Comparison of ENCODE assay signal across 8 cellular contexts in genomic region chr1:236502972-236503639, GRCh38. TPM values are rescaled to one million over a fixed set of nuclear protein-coding genes. Genes with fewer than 3 reads are reported as not detected.
DNase-seq lines count a peak whose midpoint lies in the region; ATAC-seq, FAIRE-seq and TF ChIP-seq lines count a peak whose summit lies in the region.

No MANE protein-coding gene starts in this region.

- TF ChIP-seq POLR2A in H1 (IDR thresholded peaks at IDR 0.05; ENCODE audit: control extremely low read depth in 1 of 2, low read depth in 2 of 2, low read length in 2 of 2), result peak in 1 of 2 experiments; percentile 65; a peak in 2 of 3 replicates

- peak overlapping the region; percentile 55 for H3K9ac ChIP-seq in GM23248
- H3K9ac ChIP-seq in SK-N-MC (ENCODE audit: insufficient read length), result peak overlapping the region; percentile 27
- peak overlapping the region in 3 of 4 experiments; percentile 2 to 37 (median 26); a peak in 3 of 7 replicates for H3K9ac ChIP-seq in H1 (replicated peaks in 1 of 4; ENCODE audit: extremely low read depth in 1 of 4, low read depth in 3 of 4, low read length in 3 of 4)

- 21 to 23% methylated on average over 14 to 15 of the region's 15 CpGs for WGBS in GM23248 (ENCODE audit: low coverage in 1 of 2, low lambda C conversion rate in 2 of 2, missing lambda C conversion rate in 2 of 2), 2 experiments
- 21% methylated on average over 14 of the region's 15 CpGs; no CpG with 5 or more reads in 1 of the 2 experiments for WGBS in H1 (ENCODE audit: extremely low coverage in 1 of 2, insufficient coverage in 1 of 2, insufficient read length in 1 of 2, insufficient replicate concordance in 2 of 2, low coverage in 1 of 2, low lambda C conversion rate in 2 of 2, missing lambda C conversion rate in 1 of 2), 2 experiments

- H2BK15ac ChIP-seq in H1 (ENCODE audit: low read length), result no peak overlapping the region

- H3K36me3 ChIP-seq in GM23248 (ENCODE audit: low read depth), result no peaks in the 10 kb centered on the region
- no peaks in the 10 kb centered on the region for H3K36me3 ChIP-seq in SK-N-MC (ENCODE audit: insufficient read depth, low read length)
- no peaks in the 10 kb centered on the region for H3K36me3 ChIP-seq in H1 (ENCODE audit: control insufficient read depth in 2 of 4, insufficient read depth in 4 of 4, low read length in 3 of 4)
- H3K36me3 ChIP-seq in tibial artery, result no peaks in the 10 kb centered on the region

- peak overlapping the region; percentile 73; the same call in 1 of the 2 replicates for H2BK5ac ChIP-seq in H1 (ENCODE audit: low read depth, low read length)

- H3K9me3 Mint-ChIP-seq in memory B cell, result no peaks in the 10 kb centered on the region

- H4K91ac ChIP-seq in H1 (replicated peaks; ENCODE audit: insufficient read length, low read length), result no peak overlapping the region

- H3K27me3 Mint-ChIP-seq in memory B cell, result peaks cover 4% of the 10 kb centered on the region

- peaks cover 6% of the 10 kb centered on the region for H3K4me1 Mint-ChIP-seq in memory B cell

- peak overlapping the region; percentile 42 for H3K27ac Mint-ChIP-seq in memory B cell

- H3K23me2 ChIP-seq in H1 (ENCODE audit: low read depth, low read length), result no peaks in the 10 kb centered on the region; the same call in 1 of the 2 replicates

- H3F3A ChIP-seq in GM23248 (ENCODE audit: insufficient read depth), result peaks cover 5% of the 10 kb centered on the region

- H3K9me3 ChIP-seq in GM23248 (ENCODE audit: low read depth), result no peaks in the 10 kb centered on the region
- no peaks in the 10 kb centered on the region for H3K9me3 ChIP-seq in SK-N-MC (ENCODE audit: low read depth, low read length)
- H3K9me3 ChIP-seq in H1 (ENCODE audit: insufficient read depth in 2 of 2, low read depth in 1 of 2, low read length in 1 of 2), result no peaks in the 10 kb centered on the region
- H3K9me3 ChIP-seq in tibial artery, result no peaks in the 10 kb centered on the region

- CTCF ChIA-PET in H1 (lab: Charles Lee; ENCODE audit: partially characterized antibody), result interaction anchor here (0.6 to 2.1 kb wide), 7 partner anchors 8 to 436 kb away, joined by 3 to 7 read pairs (median 4); no protein-coding TSS in a partner anchor

- H3K4me3 Mint-ChIP-seq in memory B cell, result peak overlapping the region; percentile 38

- H3K4me3 ChIP-seq in AG09309 (ENCODE audit: control insufficient read depth, low read depth, low read length), result peak overlapping the region; percentile 12; the same call in 1 of the 2 replicates
- H3K4me3 ChIP-seq in GM23248, result peak overlapping the region; percentile 62
- peak overlapping the region; percentile 32; the same call in 1 of the 2 replicates for H3K4me3 ChIP-seq in SK-N-MC
- H3K4me3 ChIP-seq in H1 (ENCODE audit: extremely low read depth in 1 of 4, insufficient read depth in 2 of 4, low read depth in 3 of 4, low read length in 4 of 4), result peak overlapping the region in 3 of 4 experiments; percentile 17 to 52 (median 34); a peak in 6 of 8 replicates
- H3K4me3 ChIP-seq in tibial artery, result peak overlapping the region; percentile 37

- DNase-seq in AG09309 (ENCODE audit: low read depth), result no peak
- DNase-seq in GM23248, result peak; percentile 82
- no peak for DNase-seq in SK-N-MC (ENCODE audit: low read depth, low spot score)
- DNase-seq in H1 (ENCODE audit: low read depth in 1 of 2, low spot score in 2 of 2), result peak; percentile 34 to 76
- no peak for DNase-seq in memory B cell (ENCODE audit: low spot score in 2 of 2)
- peak in 1 of 2 donors; percentile 52 for DNase-seq in tibial artery
- no peak for DNase-seq in NCI-H446 (lab: John Stamatoyannopoulos, UW)
- no peak for DNase-seq in NCI-H2196 treated with DMSO at 0.1 percent for 48 hours (lab: John Stamatoyannopoulos, UW; ENCODE audit: unreplicated experiment)

- no peaks in the 10 kb centered on the region for H3K79me1 ChIP-seq in H1 (ENCODE audit: low read depth, low read length)

- no peaks in the 10 kb centered on the region for H4K20me1 ChIP-seq in GM23248 (ENCODE audit: insufficient read depth)
- no peaks in the 10 kb centered on the region for H4K20me1 ChIP-seq in H1 (replicated peaks in 1 of 2; ENCODE audit: control insufficient read depth in 1 of 2, insufficient read depth in 2 of 2, low read length in 2 of 2)

- H3K36me3 Mint-ChIP-seq in memory B cell, result no peaks in the 10 kb centered on the region

- no peak overlapping the region; the same call in 1 of the 2 replicates for H3K18ac ChIP-seq in H1 (ENCODE audit: extremely low read depth, low read length)

- TF ChIP-seq CTCF in AG09309 (IDR thresholded peaks at IDR 0.05; ENCODE audit: control insufficient read depth, insufficient read depth, low read depth, low read length, missing control alignments) (no peak), H1 (IDR thresholded peaks at IDR 0.05; ENCODE audit: control extremely low read depth in 1 of 3, insufficient read depth in 1 of 3, low read depth in 1 of 3, low read length in 3 of 3) (no peak), tibial artery (IDR thresholded peaks at IDR 0.05) (no peak)

- H2AK5ac ChIP-seq in H1 (ENCODE audit: low read depth, low read length), result no peak overlapping the region

- peak overlapping the region; percentile 52 for H3K27ac ChIP-seq in GM23248
- peak overlapping the region; percentile 79 for H3K27ac ChIP-seq in SK-N-MC
- peak overlapping the region; percentile 50; the same call in 1 of the 2 replicates for H3K27ac ChIP-seq in H1 (ENCODE audit: low read depth, low read length)
- no peak overlapping the region for H3K27ac ChIP-seq in tibial artery

- POLR2A ChIA-PET in H1 (lab: Charles Lee; ENCODE audit: partially characterized antibody), result no interaction called here

- H4K5ac ChIP-seq in H1 (ENCODE audit: insufficient read length, low read depth, low read length), result peak overlapping the region; percentile 10

- H3K4me2 ChIP-seq in GM23248 (ENCODE audit: unreplicated experiment) (peak overlapping the region; percentile 77), H1 (ENCODE audit: insufficient read depth in 1 of 2, low read depth in 2 of 2, low read length in 2 of 2) (peak overlapping the region; percentile 47 to 61)

- H3K14ac ChIP-seq in H1 (ENCODE audit: insufficient read length), result no peak overlapping the region

- H2BK120ac ChIP-seq in H1 (replicated peaks; ENCODE audit: low read depth, low read length), result no peak overlapping the region

- no peak overlapping the region for H3K56ac ChIP-seq in H1 (replicated peaks; ENCODE audit: insufficient read length, low read depth, low read length)

- peak overlapping the region; percentile 81 for H4K8ac ChIP-seq in H1 (ENCODE audit: extremely low read depth, insufficient read depth, low read length)

- H3K23ac ChIP-seq in H1 (ENCODE audit: insufficient read length), result no peak overlapping the region

- no peaks in the 10 kb centered on the region for H3K79me2 ChIP-seq in GM23248 (ENCODE audit: insufficient read depth)
- H3K79me2 ChIP-seq in H1 (ENCODE audit: control insufficient read depth in 1 of 2, insufficient read depth in 2 of 2, low read length in 2 of 2), result no peaks in the 10 kb centered on the region

- no peak overlapping the region for H2BK20ac ChIP-seq in H1 (ENCODE audit: low read length)

- no peaks in the 10 kb centered on the region for H3K9me2 ChIP-seq in GM23248 (ENCODE audit: insufficient read depth)

- H2AFZ ChIP-seq in GM23248 (peak overlapping the region; percentile 91), H1 (ENCODE audit: low read length) (peak overlapping the region; percentile 71)

- peak overlapping the region; percentile 13; the same call in 1 of the 2 replicates for H2BK12ac ChIP-seq in H1 (ENCODE audit: low read depth, low read length)

- TF ChIP-seq RAD21 in H1 (IDR thresholded peaks at IDR 0.05 in 1 of 2, conservative IDR thresholded peaks at IDR 0.05 in 1 of 2; ENCODE audit: low read depth in 2 of 2, low read length in 2 of 2), result no peak

- FAIRE-seq in H1 (lab: Jason Lieb, UNC), result peak; percentile 70

- in situ Hi-C loops in GM23248 (cut with MboI), result no loop called here

- peak in 1 of 2 experiments; percentile 68; a peak in 1 of 3 replicates for TF ChIP-seq EP300 in H1 (IDR thresholded peaks at IDR 0.05; ENCODE audit: borderline replicate concordance in 1 of 2, low read depth in 2 of 2, low read length in 2 of 2)

- H3K4ac ChIP-seq in H1 (replicated peaks; ENCODE audit: insufficient read length, low read depth, low read length), result no peak overlapping the region

- peaks cover 21% of the 10 kb centered on the region for H3K4me1 ChIP-seq in GM23248 (ENCODE audit: insufficient read depth)
- H3K4me1 ChIP-seq in H1 (replicated peaks in 1 of 4; ENCODE audit: control insufficient read depth in 3 of 4, insufficient read depth in 4 of 4, low read length in 3 of 4), result no peaks in the 10 kb centered on the region
- H3K4me1 ChIP-seq in tibial artery, result peaks cover 0 to 21% (median 3%) of the 10 kb centered on the region in 4 donors

- intact Hi-C loops in tibial artery (cut with DNase I; ENCODE audit: low total_unique reads), result no loop called here

- ATAC-seq in memory B cell (ENCODE audit: low read depth), result peak; percentile 34

- H3K27me3 ChIP-seq in GM23248 (replicated peaks; ENCODE audit: insufficient read depth) (no peaks in the 10 kb centered on the region), H1 (replicated peaks in 1 of 4; ENCODE audit: control insufficient read depth in 3 of 4, extremely low read depth in 1 of 4, insufficient read depth in 3 of 4, low read length in 3 of 4) (no peaks in the 10 kb centered on the region), tibial artery (no peaks in the 10 kb centered on the region)

TF ChIP-seq in H1, 55 proteins besides CTCF, POLR2A, EP300 and RAD21 (continues in another document):
- TF ChIP-seq ATF3 (IDR thresholded peaks at IDR 0.05; ENCODE audit: insufficient read depth, low read depth, low read length) (no peak), JUND (IDR thresholded peaks at IDR 0.05; ENCODE audit: low read length) (no peak), BRCA1 (IDR thresholded peaks at IDR 0.05; ENCODE audit: low read depth, low read length) (no peak), SIN3A (conservative IDR thresholded peaks at IDR 0.05 in 1 of 2, IDR thresholded peaks at IDR 0.05 in 1 of 2; ENCODE audit: low read depth in 1 of 2, low read length in 2 of 2) (no peak)

RNA-seq across cellular contexts. Expression of gene LGALS8, which starts 20.7 kb away (rescaled TPM):
- total RNA-seq in GM23248 (2014; rRNA removed; shearing (Covaris generic)), result 62.1 and 68.6 TPM in 2 replicates
- polyA plus RNA-seq in GM23248 (2016; fragmentation: Nextera tagmentation; extraction: Ambion mirVana) (43.3 and 46.2 TPM in 2 replicates), H1 (2011; rRNA removed) (5.5 and 7.2 TPM in 2 replicates)
- 11.6 and 15.3 TPM in 2 replicates for total RNA-seq in H1 (2021; fragmentation: NEBNext Ultra II Directional; extraction: Animal tissue kit (Norgen Biotek cat#: 25700))
- polyA plus RNA-seq in H1 (2011; cell fraction: cytosol; rRNA removed), result 7.7 TPM
- polyA plus RNA-seq in H1 (2011; cell fraction: nucleus; rRNA removed), result 11.1 TPM
- 7.9 to 15.3 TPM (median 11.2 TPM) in 4 replicates for polyA plus RNA-seq in H1 (2012, experiment 1 of 2)
- polyA plus RNA-seq in H1 (2012, experiment 2 of 2), result 0.43 TPM
- 10.1 TPM for polyA plus RNA-seq in H1 (2013, experiment 1 of 2)
- 9.4 TPM for polyA plus RNA-seq in H1 (2013, experiment 2 of 2)
- 8.0 and 12.0 TPM in 2 replicates for polyA minus RNA-seq in H1 (2011; rRNA and poly(A)+ RNA removed)
- polyA minus RNA-seq in H1 (2011; cell fraction: cytosol; rRNA and poly(A)+ RNA removed), result 8.8 TPM
- 26.1 TPM for polyA minus RNA-seq in H1 (2011; cell fraction: nucleus; rRNA and poly(A)+ RNA removed)

Comparison
In these comparisons a context has a peak if more than half of its experiments do, and no peak if none do; other contexts are left out.
1. DNase-seq: peak in GM23248 (single experiment) and H1 (2 of 2); none in AG09309 (single experiment), SK-N-MC (single experiment), memory B cell (0 of 2), NCI-H446 (0 of 2) and NCI-H2196 treated with DMSO at 0.1 percent for 48 hours (single experiment).
2. H3K4me3 ChIP-seq: peak in every context shown above with its lines; median percentile 62 in GM23248; 37 in tibial artery; 34 in H1; 32 in SK-N-MC; 12 in AG09309.
3. H3K27ac ChIP-seq: peak in GM23248 (single experiment), SK-N-MC (single experiment) and H1 (single experiment); none in tibial artery (0 of 2).
4. Peak in every context shown above with its lines, with median percentiles within 50 percentile points of each other: H3K9ac ChIP-seq.